14 cellular contexts compared by ENCODE assay signal in the genomic region with DNA sequence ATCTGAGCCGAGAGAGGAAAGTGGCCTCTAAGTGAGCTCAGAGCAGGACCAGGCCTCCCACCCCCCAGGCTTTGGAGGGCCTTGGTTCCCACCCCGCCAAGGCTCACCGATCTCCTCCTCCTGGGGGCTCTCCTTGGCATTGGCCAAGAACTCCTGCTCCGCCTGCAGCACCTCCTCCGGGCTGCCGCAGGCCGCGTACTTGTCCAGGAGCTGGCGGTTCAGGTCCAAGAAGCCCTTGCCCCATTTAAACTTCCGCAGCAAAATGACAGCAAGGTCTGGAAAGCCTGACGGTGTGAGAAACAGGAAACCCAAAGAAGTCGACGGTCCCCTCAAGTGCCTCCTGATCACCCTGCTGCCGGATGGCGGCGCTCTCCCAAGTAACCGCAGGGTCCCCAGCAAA. TPM values are rescaled to one million over a fixed set of nuclear protein-coding genes. Genes with fewer than 3 reads are reported as not detected.
DNase-seq lines count a peak whose midpoint lies in the region; ATAC-seq and TF ChIP-seq lines count a peak whose summit lies in the region.
"Had no signal": no experiment of that assay in that cellular context is flagged by ENCODE, and none has a peak within 500 bp of the region (broad histone marks: within the 10 kb centered on the region; RNA-seq: fewer than 3 reads in every experiment).

No MANE protein-coding gene starts in this region.

- H3K4me3 Mint-ChIP-seq in CD4-positive, CD25-positive, alpha-beta regulatory T cell = peak overlapping the region; percentile 51 to 82 (median 82)
- H3K4me3 Mint-ChIP-seq in GM23338 (peak overlapping the region; percentile 81), naive B cell (peak overlapping the region; percentile 70 to 93 (median 82))
- peak overlapping the region; percentile 80 for H3K4me3 Mint-ChIP-seq in activated CD8-positive, alpha-beta T cell treated with anti-CD3 and anti-CD28 coated beads, Interleukin-2, amount 10 ng/mL, durations not matched to agents 7 days and 5 days

- CTCF ChIA-PET in activated CD8-positive, alpha-beta T cell treated with anti-CD3 and anti-CD28 coated beads, Interleukin-2, amount 10 ng/mL, durations not matched to agents 7 days and 5 days (lab: Charles Lee) = interaction anchor here (1.3 kb wide), 1 partner anchor 14 kb away, joined by 4 read pairs; no protein-coding TSS in a partner anchor

- H3K36me3 Mint-ChIP-seq in CD4-positive, CD25-positive, alpha-beta regulatory T cell = peaks cover 3% of the 10 kb centered on the region
- H3K36me3 Mint-ChIP-seq in GM23338 (ENCODE audit: low read depth) = peaks cover 4% of the 10 kb centered on the region; the same call in 2 of the 3 replicates
- H3K36me3 Mint-ChIP-seq in activated CD8-positive, alpha-beta T cell treated with anti-CD3 and anti-CD28 coated beads, Interleukin-2, amount 10 ng/mL, durations not matched to agents 7 days and 5 days (ENCODE audit: low read depth) = no peaks in the 10 kb centered on the region
- no peaks in the 10 kb centered on the region for H3K36me3 Mint-ChIP-seq in naive B cell

- no peaks in the 10 kb centered on the region for H3K9me3 ChIP-seq in CD4-positive, CD25-positive, alpha-beta regulatory T cell (ENCODE audit: control insufficient read depth in 2 of 2, low read length in 2 of 2)
- H3K9me3 ChIP-seq: upper lobe of left lung had no signal

- no peaks in the 10 kb centered on the region for H3K27me3 ChIP-seq in CD4-positive, CD25-positive, alpha-beta regulatory T cell (ENCODE audit: control insufficient read depth, insufficient read depth, low read length)
- no peaks in the 10 kb centered on the region for H3K27me3 ChIP-seq in GM23338 (ENCODE audit: insufficient read depth)
- H3K27me3 ChIP-seq: upper lobe of left lung had no signal

- no peaks in the 10 kb centered on the region for H3K9me2 ChIP-seq in GM23338 (ENCODE audit: insufficient read depth)

- no peak overlapping the region for H3K27ac ChIP-seq in CD4-positive, CD25-positive, alpha-beta regulatory T cell (ENCODE audit: insufficient read depth, low read length, poor library complexity, severe bottlenecking)
- H3K27ac ChIP-seq in GM23338 (ENCODE audit: low read depth) = no peak overlapping the region
- H3K27ac ChIP-seq: upper lobe of left lung had no signal

- H3K9me3 Mint-ChIP-seq in CD4-positive, CD25-positive, alpha-beta regulatory T cell = peaks cover 0 to 3% (median 0%) of the 10 kb centered on the region in 7 donors
- peaks cover 3% of the 10 kb centered on the region for H3K9me3 Mint-ChIP-seq in GM23338
- H3K9me3 Mint-ChIP-seq in activated CD8-positive, alpha-beta T cell treated with anti-CD3 and anti-CD28 coated beads, Interleukin-2, amount 10 ng/mL, durations not matched to agents 7 days and 5 days (ENCODE audit: insufficient read depth) = no peaks in the 10 kb centered on the region
- H3K9me3 Mint-ChIP-seq in naive B cell = no peaks in the 10 kb centered on the region

- peaks cover 4% of the 10 kb centered on the region; the same call in 1 of the 2 replicates for H4K20me1 ChIP-seq in GM23338 (replicated peaks; ENCODE audit: insufficient read depth)

- peaks cover 30% of the 10 kb centered on the region for H3K79me2 ChIP-seq in GM23338 (replicated peaks; ENCODE audit: insufficient read depth)

- no peaks in the 10 kb centered on the region; the same call in 1 of the 2 replicates for H3F3A ChIP-seq in GM23338 (replicated peaks; ENCODE audit: low read depth)

- H3K27ac Mint-ChIP-seq in CD4-positive, CD25-positive, alpha-beta regulatory T cell = peak overlapping the region in 1 of 3 donors; percentile 26
- H3K27ac Mint-ChIP-seq in GM23338 (no peak overlapping the region), naive B cell (peak overlapping the region in 3 of 6 donors; percentile 11 to 77 (median 37))
- H3K27ac Mint-ChIP-seq in activated CD8-positive, alpha-beta T cell treated with anti-CD3 and anti-CD28 coated beads, Interleukin-2, amount 10 ng/mL, durations not matched to agents 7 days and 5 days = no peak overlapping the region

- TF ChIP-seq CTCF in GM23338 (conservative IDR thresholded peaks at IDR 0.05; ENCODE audit: low read depth in 2 of 2) = peak in 1 of 2 experiments; percentile 17; a peak in 1 of 4 replicates

- POLR2A ChIA-PET in activated CD8-positive, alpha-beta T cell treated with anti-CD3 and anti-CD28 coated beads, Interleukin-2, amount 10 ng/mL, durations not matched to agents 7 days and 5 days (lab: Charles Lee) = no interaction called here

- no peak for DNase-seq in CD4-positive, CD25-positive, alpha-beta regulatory T cell
- DNase-seq in GM23338 (ENCODE audit: low spot score) = no peak
- DNase-seq in activated CD8-positive, alpha-beta T cell treated with anti-CD3 and anti-CD28 coated beads, Interleukin-2, amount 10 ng/mL, durations not matched to agents 7 days and 5 days = no peak
- no peak for DNase-seq in naive B cell
- no peak for DNase-seq in NCI-H2171 treated with DMSO at 0.1 percent for 48 hours (lab: John Stamatoyannopoulos, UW)
- DNase-seq: activated effector memory CD4-positive, alpha-beta T cell treated with Interleukin-2 at 50 U/mL for 16 hours; central memory CD4-positive, alpha-beta T cell; NCI-H1092 treated with DMSO at 0.1 percent for 48 hours; NCI-H2227 treated with DMSO at 0.1 percent for 48 hours; OCI-M1; stimulated activated CD4-positive, alpha-beta T cell treated with anti-CD3 and anti-CD28 coated beads, Interleukin-2, amount 100 ng/mL, for 24 hours had no signal

- peaks cover 24% of the 10 kb centered on the region for H3K4me1 ChIP-seq in CD4-positive, CD25-positive, alpha-beta regulatory T cell (ENCODE audit: control insufficient read depth, insufficient read depth, low read length, poor library complexity, severe bottlenecking)
- H3K4me1 ChIP-seq in GM23338 (ENCODE audit: insufficient read depth) = peaks cover 7% of the 10 kb centered on the region; the same call in 1 of the 2 replicates

- peaks cover 0 to 37% (median 12%) of the 10 kb centered on the region in 4 donors for H3K4me1 Mint-ChIP-seq in CD4-positive, CD25-positive, alpha-beta regulatory T cell
- H3K4me1 Mint-ChIP-seq in GM23338 = peaks cover 6% of the 10 kb centered on the region
- H3K4me1 Mint-ChIP-seq in activated CD8-positive, alpha-beta T cell treated with anti-CD3 and anti-CD28 coated beads, Interleukin-2, amount 10 ng/mL, durations not matched to agents 7 days and 5 days (ENCODE audit: low read depth) = peaks cover 32% of the 10 kb centered on the region
- H3K4me1 Mint-ChIP-seq in naive B cell = peaks cover 18 to 33% (median 26%) of the 10 kb centered on the region in 3 donors

- peaks cover 5% of the 10 kb centered on the region for H3K27me3 Mint-ChIP-seq in CD4-positive, CD25-positive, alpha-beta regulatory T cell
- H3K27me3 Mint-ChIP-seq in GM23338 (ENCODE audit: insufficient read depth, low read depth, poor library complexity) = peaks cover 28% of the 10 kb centered on the region
- no peaks in the 10 kb centered on the region for H3K27me3 Mint-ChIP-seq in activated CD8-positive, alpha-beta T cell treated with anti-CD3 and anti-CD28 coated beads, Interleukin-2, amount 10 ng/mL, durations not matched to agents 7 days and 5 days (ENCODE audit: low read depth)
- H3K27me3 Mint-ChIP-seq in naive B cell = no peaks in the 10 kb centered on the region

- no peak overlapping the region for H2AFZ ChIP-seq in GM23338

- peaks cover 15% of the 10 kb centered on the region for H3K36me3 ChIP-seq in CD4-positive, CD25-positive, alpha-beta regulatory T cell (ENCODE audit: control insufficient read depth, insufficient read depth, low read length)
- no peaks in the 10 kb centered on the region; the same call in 1 of the 2 replicates for H3K36me3 ChIP-seq in GM23338 (ENCODE audit: insufficient read depth)

- no peak for ATAC-seq in CD4-positive, CD25-positive, alpha-beta regulatory T cell (ENCODE audit: low read depth in 2 of 2)
- ATAC-seq in GM23338 = no peak
- no peak for ATAC-seq in activated CD8-positive, alpha-beta T cell treated with anti-CD3 and anti-CD28 coated beads, Interleukin-2, amount 10 ng/mL, durations not matched to agents 7 days and 5 days
- no peak for ATAC-seq in naive B cell (ENCODE audit: low read depth in 2 of 2)
- no peak for ATAC-seq in HG03354 (IDR thresholded peaks at IDR 0.05; ENCODE audit: poor library complexity, severe bottlenecking, unreplicated experiment)
- no peak for ATAC-seq in HG02759 (IDR thresholded peaks at IDR 0.05; ENCODE audit: unreplicated experiment)

- H3K4me3 ChIP-seq in CD4-positive, CD25-positive, alpha-beta regulatory T cell (ENCODE audit: low read depth, low read length) = no peak overlapping the region
- no peak overlapping the region for H3K4me3 ChIP-seq in GM23338

- H3K4me2 ChIP-seq in GM23338 = no peak overlapping the region

RNA-seq across cellular contexts. Expression of a gene that starts 1.7 kb away (rescaled TPM):
- total RNA-seq in CD4-positive, CD25-positive, alpha-beta regulatory T cell = 31.5 TPM
- 100 to 1,000 TPM in 1 of 4 donors, 10 to 100 TPM in 3; 81.1 to 103 (median 94.1) TPM for polyA plus RNA-seq in CD4-positive, CD25-positive, alpha-beta regulatory T cell
- total RNA-seq in GM23338 (2014; rRNA removed; shearing (Covaris generic)) = 97.3 and 98.8 TPM in 2 replicates
- polyA plus RNA-seq in GM23338 (2016; fragmentation: Nextera tagmentation; extraction: Ambion mirVana) (54.1 and 58.5 TPM in 2 replicates), naive B cell (ENCODE audit: low read depth in 6 of 6) (100 to 1,000 TPM in 3 of 6 donors, 10 to 100 TPM in 3; 87.9 to 103 (median 99.1) TPM)
- 10 to 100 TPM; 48.5 to 50.7 TPM for total RNA-seq in activated CD8-positive, alpha-beta T cell treated with anti-CD3 and anti-CD28 coated beads, Interleukin-2, amount 10 ng/mL, durations not matched to agents 7 days and 5 days

RNA-seq across cellular contexts. Expression of a gene that starts 1.8 kb away (rescaled TPM):
- 44.1 TPM for total RNA-seq in CD4-positive, CD25-positive, alpha-beta regulatory T cell
- 10 to 100 TPM; 43.2 to 51.3 (median 46.3) TPM for polyA plus RNA-seq in CD4-positive, CD25-positive, alpha-beta regulatory T cell
- total RNA-seq in GM23338 (2014; rRNA removed; shearing (Covaris generic)) = 9.2 and 23.3 TPM in 2 replicates
- polyA plus RNA-seq in GM23338 (2016; fragmentation: Nextera tagmentation; extraction: Ambion mirVana) (39.1 and 41.0 TPM in 2 replicates), naive B cell (ENCODE audit: low read depth in 6 of 6) (10 to 100 TPM; 39.7 to 52.1 (median 44.6) TPM)
- total RNA-seq in activated CD8-positive, alpha-beta T cell treated with anti-CD3 and anti-CD28 coated beads, Interleukin-2, amount 10 ng/mL, durations not matched to agents 7 days and 5 days = 10 to 100 TPM; 24.2 to 25.1 TPM

RNA-seq across cellular contexts. Expression of a gene that starts 16.5 kb away (rescaled TPM):
- total RNA-seq in CD4-positive, CD25-positive, alpha-beta regulatory T cell = 3.1 TPM
- under 1 TPM; 0.11 to 0.79 (median 0.27) TPM for polyA plus RNA-seq in CD4-positive, CD25-positive, alpha-beta regulatory T cell
- total RNA-seq in GM23338 (2014; rRNA removed; shearing (Covaris generic)) = 13.0 and 23.0 TPM in 2 replicates
- polyA plus RNA-seq in GM23338 (2016; fragmentation: Nextera tagmentation; extraction: Ambion mirVana) (4.2 and 5.2 TPM in 2 replicates), naive B cell (ENCODE audit: low read depth in 6 of 6) (1 to 10 TPM in 1 of 6 donors, under 1 TPM in 4, not detected in 1; 0.20 to 1.3 (median 0.67) TPM)
- under 1 TPM; 0.24 to 0.63 TPM for total RNA-seq in activated CD8-positive, alpha-beta T cell treated with anti-CD3 and anti-CD28 coated beads, Interleukin-2, amount 10 ng/mL, durations not matched to agents 7 days and 5 days

RNA-seq across cellular contexts. Expression of a gene that starts 40.5 kb away (rescaled TPM):
- total RNA-seq in CD4-positive, CD25-positive, alpha-beta regulatory T cell = 205 TPM
- 100 to 1,000 TPM in 1 of 4 donors, 10 to 100 TPM in 3; 75.5 to 124 (median 89.6) TPM for polyA plus RNA-seq in CD4-positive, CD25-positive, alpha-beta regulatory T cell
- total RNA-seq in GM23338 (2014; rRNA removed; shearing (Covaris generic)) = 116 and 117 TPM in 2 replicates
- 216 and 220 TPM in 2 replicates for polyA plus RNA-seq in GM23338 (2016; fragmentation: Nextera tagmentation; extraction: Ambion mirVana)
- total RNA-seq in activated CD8-positive, alpha-beta T cell treated with anti-CD3 and anti-CD28 coated beads, Interleukin-2, amount 10 ng/mL, durations not matched to agents 7 days and 5 days = 100 to 1,000 TPM; 207 to 237 TPM
- polyA plus RNA-seq in naive B cell (ENCODE audit: low read depth in 6 of 6) = 100 to 1,000 TPM in 5 of 6 donors, 10 to 100 TPM in 1; 99.5 to 121 (median 114) TPM
